In the genomic region with DNA sequence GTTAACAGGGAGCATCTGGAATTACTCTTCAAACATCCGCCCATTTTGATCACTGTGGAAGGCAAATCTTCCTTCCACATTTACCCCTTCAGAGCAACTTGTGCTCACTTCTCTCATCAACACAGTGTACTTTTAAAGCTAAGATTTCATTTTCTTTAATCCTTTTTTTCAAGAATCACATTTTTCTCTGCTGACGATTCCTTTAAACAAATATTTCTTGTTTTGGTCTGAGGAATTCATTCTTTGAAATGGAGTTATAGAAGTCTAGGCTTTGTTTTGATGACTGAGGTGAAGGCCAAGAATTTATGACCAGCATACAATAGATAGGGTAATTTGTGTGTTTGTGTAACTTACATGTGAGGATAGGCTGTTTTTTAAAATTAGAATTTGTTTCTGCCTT, we compare ENCODE assay signal across 18 cellular contexts. TPM values are rescaled to one million over a fixed set of nuclear protein-coding genes. Genes with fewer than 3 reads are reported as not detected.
DNase-seq lines count a peak whose midpoint lies in the region; ATAC-seq and TF ChIP-seq lines count a peak whose summit lies in the region.
"Had no signal": no experiment of that assay in that cellular context is flagged by ENCODE, and none has a peak within 500 bp of the region (broad histone marks: within the 10 kb centered on the region; RNA-seq: fewer than 3 reads in every experiment).

No MANE protein-coding gene starts in this region.

- H3K4me3 Mint-ChIP-seq in activated T-cell treated with anti-CD3 and anti-CD28 coated beads, Interleukin-2, amount 50 U/mL, for 72 hours = no peak overlapping the region
- H3K4me3 Mint-ChIP-seq in activated T-cell treated with anti-CD3 and anti-CD28 coated beads, Interleukin-2, amount 50 U/mL, for 24 hours = no peak overlapping the region
- H3K4me3 Mint-ChIP-seq: IgD-negative memory B cell had no signal

- H3K36me3 Mint-ChIP-seq in activated T-cell treated with anti-CD3 and anti-CD28 coated beads, Interleukin-2, amount 50 U/mL, for 72 hours (ENCODE audit: insufficient read depth in 2 of 2) = peaks cover 0 to 19% of the 10 kb centered on the region in 2 donors
- peaks cover 57% of the 10 kb centered on the region for H3K36me3 Mint-ChIP-seq in activated T-cell treated with anti-CD3 and anti-CD28 coated beads, Interleukin-2, amount 50 U/mL, for 24 hours (ENCODE audit: low read depth)

- H3K4me1 ChIP-seq in thoracic aorta (ENCODE audit: control insufficient read depth in 1 of 2, low read depth in 2 of 2) (peaks cover 0 to 14% of the 10 kb centered on the region in 2 donors), mucosa of descending colon (ENCODE audit: low read depth) (peaks cover 4% of the 10 kb centered on the region)
- H3K4me1 ChIP-seq: SJCRH30 had no signal

- H3K27ac ChIP-seq in thoracic aorta = peak overlapping the region; percentile 16 to 42
- H3K27ac ChIP-seq: 22Rv1, BLaER1, SJCRH30 had no signal

- H3K36me3 ChIP-seq in thoracic aorta = peaks cover 15% of the 10 kb centered on the region
- no peaks in the 10 kb centered on the region for H3K36me3 ChIP-seq in mucosa of descending colon (ENCODE audit: low read depth)

- ATAC-seq in activated T-cell treated with anti-CD3 and anti-CD28 coated beads, Interleukin-2, amount 50 U/mL, for 72 hours (replicated peaks in 1 of 2) = no peak
- no peak for ATAC-seq in thoracic aorta (ENCODE audit: insufficient number of reproducible peaks, low FRiP score, low read depth)
- ATAC-seq in mucosa of descending colon = no peak
- no peak for ATAC-seq in GM18858 (IDR thresholded peaks at IDR 0.05; ENCODE audit: unreplicated experiment)
- no peak for ATAC-seq in GM19463 (IDR thresholded peaks at IDR 0.05; ENCODE audit: unreplicated experiment)

- intact Hi-C loops in mucosa of descending colon (cut with DNase I, micrococcal nuclease) = no loop called here

- H3K4me3 ChIP-seq in astrocyte of the spinal cord (ENCODE audit: low read depth, low read length) (no peak overlapping the region), fibroblast of the aortic adventitia (ENCODE audit: low read depth, low read length) (no peak overlapping the region), thoracic aorta (no peak overlapping the region), mucosa of descending colon (no peak overlapping the region)
- H3K4me3 ChIP-seq: BLaER1, SJCRH30 had no signal

- DNase-seq in activated T-cell treated with anti-CD3 and anti-CD28 coated beads, Interleukin-2, amount 50 U/mL, for 72 hours = no peak
- DNase-seq in activated T-cell treated with anti-CD3 and anti-CD28 coated beads, Interleukin-2, amount 50 U/mL, for 24 hours = no peak
- DNase-seq in astrocyte of the spinal cord (ENCODE audit: low read depth, low spot score) (peak; percentile 60), fibroblast of the aortic adventitia (ENCODE audit: low read depth) (peak; percentile 46), thoracic aorta (ENCODE audit: low spot score) (no peak), mucosa of descending colon (no peak)
- DNase-seq: DMS79 treated with DMSO at 0.1 percent for 48 hours, GDM1, Kasumi-1, NCI-H187, NCI-H774, SJCRH30 had no signal

- peak overlapping the region; percentile 7 for H3K27ac Mint-ChIP-seq in activated T-cell treated with anti-CD3 and anti-CD28 coated beads, Interleukin-2, amount 50 U/mL, for 72 hours
- H3K27ac Mint-ChIP-seq in activated T-cell treated with anti-CD3 and anti-CD28 coated beads, Interleukin-2, amount 50 U/mL, for 24 hours = no peak overlapping the region
- H3K27ac Mint-ChIP-seq: IgD-negative memory B cell had no signal

- no peaks in the 10 kb centered on the region for H3K27me3 ChIP-seq in thoracic aorta (replicated peaks; ENCODE audit: insufficient read depth)
- H3K27me3 ChIP-seq: BLaER1, SJCRH30 had no signal

- H3K4me1 Mint-ChIP-seq in activated T-cell treated with anti-CD3 and anti-CD28 coated beads, Interleukin-2, amount 50 U/mL, for 72 hours (ENCODE audit: low read depth) = peaks cover 5% of the 10 kb centered on the region
- peaks cover 6% of the 10 kb centered on the region for H3K4me1 Mint-ChIP-seq in activated T-cell treated with anti-CD3 and anti-CD28 coated beads, Interleukin-2, amount 50 U/mL, for 24 hours (ENCODE audit: low read depth)

- H3K27me3 Mint-ChIP-seq in activated T-cell treated with anti-CD3 and anti-CD28 coated beads, Interleukin-2, amount 50 U/mL, for 72 hours (ENCODE audit: low read depth) = no peaks in the 10 kb centered on the region
- no peaks in the 10 kb centered on the region for H3K27me3 Mint-ChIP-seq in activated T-cell treated with anti-CD3 and anti-CD28 coated beads, Interleukin-2, amount 50 U/mL, for 24 hours
- H3K27me3 Mint-ChIP-seq: IgD-negative memory B cell had no signal

- H3K9me3 ChIP-seq in thoracic aorta (no peaks in the 10 kb centered on the region), mucosa of descending colon (no peaks in the 10 kb centered on the region)
- H3K9me3 ChIP-seq: BLaER1, SJCRH30 had no signal

- in situ Hi-C loops in astrocyte of the spinal cord (cut with HindIII; ENCODE audit: low sequenced_read_pairs) = no loop called here

- no peaks in the 10 kb centered on the region for H3K9me3 Mint-ChIP-seq in activated T-cell treated with anti-CD3 and anti-CD28 coated beads, Interleukin-2, amount 50 U/mL, for 72 hours
- H3K9me3 Mint-ChIP-seq in activated T-cell treated with anti-CD3 and anti-CD28 coated beads, Interleukin-2, amount 50 U/mL, for 24 hours = no peaks in the 10 kb centered on the region
- H3K9me3 Mint-ChIP-seq: IgD-negative memory B cell had no signal

- TF ChIP-seq CTCF in astrocyte of the spinal cord (IDR thresholded peaks at IDR 0.05; ENCODE audit: low read depth, low read length) = no peak
- no peak for TF ChIP-seq CTCF in fibroblast of the aortic adventitia (IDR thresholded peaks at IDR 0.05; ENCODE audit: insufficient read depth, low read length)
- TF ChIP-seq CTCF in thoracic aorta (IDR thresholded peaks at IDR 0.05) = no peak
- no peak for TF ChIP-seq CTCF in mucosa of descending colon (IDR thresholded peaks at IDR 0.05)

RNA-seq across cellular contexts. Expression of a gene that starts 25.6 kb away (rescaled TPM):
- total RNA-seq in activated T-cell treated with anti-CD3 and anti-CD28 coated beads, Interleukin-2, amount 50 U/mL, for 72 hours = 10 to 100 TPM; 39.0 to 40.3 TPM
- total RNA-seq in fibroblast of the aortic adventitia (ENCODE audit: low replicate concordance) = 41.9 and 59.4 TPM in 2 replicates
- total RNA-seq in thoracic aorta = 10 to 100 TPM; 17.8 to 18.3 TPM
- total RNA-seq in mucosa of descending colon = 10 to 100 TPM; 16.5 to 19.4 (median 19.0) TPM

RNA-seq across cellular contexts. Expression of a gene that starts 26.2 kb away (rescaled TPM):
- 10 to 100 TPM; 59.6 to 68.3 TPM for total RNA-seq in activated T-cell treated with anti-CD3 and anti-CD28 coated beads, Interleukin-2, amount 50 U/mL, for 72 hours
- total RNA-seq in fibroblast of the aortic adventitia (ENCODE audit: low replicate concordance) (20.8 and 53.4 TPM in 2 replicates), thoracic aorta (10 to 100 TPM; 23.8 to 24.5 TPM), mucosa of descending colon (10 to 100 TPM; 19.8 to 22.6 (median 19.9) TPM)

RNA-seq across cellular contexts. Expression of a gene that starts 46.3 kb away (rescaled TPM):
- not detected for total RNA-seq in activated T-cell treated with anti-CD3 and anti-CD28 coated beads, Interleukin-2, amount 50 U/mL, for 72 hours
- total RNA-seq in fibroblast of the aortic adventitia (ENCODE audit: low replicate concordance) (not detected in 2 replicates), thoracic aorta (not detected), mucosa of descending colon (under 1 TPM in 1 of 3 donors, not detected in 2; 0.39 TPM)
- total RNA-seq: HT1080, SJCRH30 had no signal

Comparison
In these comparisons a context has a peak if more than half of its experiments do, and no peak if none do; other contexts are left out.
1. DNase-seq: peak in astrocyte of the spinal cord (single experiment) and fibroblast of the aortic adventitia (single experiment); none in activated T-cell treated with anti-CD3 and anti-CD28 coated beads, Interleukin-2, amount 50 U/mL, for 72 hours (0 of 2), activated T-cell treated with anti-CD3 and anti-CD28 coated beads, Interleukin-2, amount 50 U/mL, for 24 hours (single experiment), thoracic aorta (single experiment) and mucosa of descending colon (0 of 3).